ENCODE assay signal across 1 cellular context in the genomic region with DNA sequence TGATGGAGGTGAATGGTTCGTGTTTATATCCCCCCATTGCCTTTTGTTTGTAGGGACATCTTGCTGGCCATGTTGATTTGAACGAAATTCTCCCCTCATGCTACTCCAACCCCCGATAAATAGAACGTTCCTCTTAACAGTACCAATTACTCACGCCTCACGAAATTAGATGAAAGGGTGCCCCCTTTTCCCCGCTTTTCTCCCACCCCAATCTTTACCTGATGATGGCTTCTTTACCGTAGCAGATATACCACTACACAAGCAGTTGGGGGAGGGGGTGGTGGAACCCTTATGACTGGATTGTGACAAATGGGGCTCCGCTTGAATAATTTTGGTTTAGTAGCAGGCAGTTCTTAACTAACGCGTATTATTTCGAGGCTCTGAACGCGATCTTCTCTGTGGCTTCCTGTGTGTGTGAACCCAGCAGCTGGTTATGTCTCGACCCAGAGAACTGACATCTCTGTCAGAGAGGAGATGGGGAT.
TF ChIP-seq lines count a peak whose summit lies in the region.

No MANE protein-coding gene starts in this region.

TF ChIP-seq in GM12878, 131 proteins besides CTCF, POLR2A, EP300 and RAD21 (continued from another document and continues in another):
- TF ChIP-seq, protein P1, sequence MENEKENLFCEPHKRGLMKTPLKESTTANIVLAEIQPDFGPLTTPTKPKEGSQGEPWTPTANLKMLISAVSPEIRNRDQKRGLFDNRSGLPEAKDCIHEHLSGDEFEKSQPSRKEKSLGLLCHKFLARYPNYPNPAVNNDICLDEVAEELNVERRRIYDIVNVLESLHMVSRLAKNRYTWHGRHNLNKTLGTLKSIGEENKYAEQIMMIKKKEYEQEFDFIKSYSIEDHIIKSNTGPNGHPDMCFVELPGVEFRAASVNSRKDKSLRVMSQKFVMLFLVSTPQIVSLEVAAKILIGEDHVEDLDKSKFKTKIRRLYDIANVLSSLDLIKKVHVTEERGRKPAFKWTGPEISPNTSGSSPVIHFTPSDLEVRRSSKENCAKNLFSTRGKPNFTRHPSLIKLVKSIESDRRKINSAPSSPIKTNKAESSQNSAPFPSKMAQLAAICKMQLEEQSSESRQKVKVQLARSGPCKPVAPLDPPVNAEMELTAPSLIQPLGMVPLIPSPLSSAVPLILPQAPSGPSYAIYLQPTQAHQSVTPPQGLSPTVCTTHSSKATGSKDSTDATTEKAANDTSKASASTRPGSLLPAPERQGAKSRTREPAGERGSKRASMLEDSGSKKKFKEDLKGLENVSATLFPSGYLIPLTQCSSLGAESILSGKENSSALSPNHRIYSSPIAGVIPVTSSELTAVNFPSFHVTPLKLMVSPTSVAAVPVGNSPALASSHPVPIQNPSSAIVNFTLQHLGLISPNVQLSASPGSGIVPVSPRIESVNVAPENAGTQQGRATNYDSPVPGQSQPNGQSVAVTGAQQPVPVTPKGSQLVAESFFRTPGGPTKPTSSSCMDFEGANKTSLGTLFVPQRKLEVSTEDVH (IDR thresholded peaks at IDR 0.05; ENCODE audit: low read depth, partially characterized antibody): no peak
- TF ChIP-seq TBL1XR1 (IDR thresholded peaks at IDR 0.05; ENCODE audit: low read depth, low read length): peak; percentile 43; the same call in 1 of the 2 replicates
- peak; percentile 84 for TF ChIP-seq CHD2 (IDR thresholded peaks at IDR 0.05; ENCODE audit: borderline replicate concordance, low read depth, low read length)
- peak; percentile 65; the same call in 1 of the 2 replicates for TF ChIP-seq ATF7 (IDR thresholded peaks at IDR 0.05; ENCODE audit: low read depth)
- TF ChIP-seq, protein P2, sequence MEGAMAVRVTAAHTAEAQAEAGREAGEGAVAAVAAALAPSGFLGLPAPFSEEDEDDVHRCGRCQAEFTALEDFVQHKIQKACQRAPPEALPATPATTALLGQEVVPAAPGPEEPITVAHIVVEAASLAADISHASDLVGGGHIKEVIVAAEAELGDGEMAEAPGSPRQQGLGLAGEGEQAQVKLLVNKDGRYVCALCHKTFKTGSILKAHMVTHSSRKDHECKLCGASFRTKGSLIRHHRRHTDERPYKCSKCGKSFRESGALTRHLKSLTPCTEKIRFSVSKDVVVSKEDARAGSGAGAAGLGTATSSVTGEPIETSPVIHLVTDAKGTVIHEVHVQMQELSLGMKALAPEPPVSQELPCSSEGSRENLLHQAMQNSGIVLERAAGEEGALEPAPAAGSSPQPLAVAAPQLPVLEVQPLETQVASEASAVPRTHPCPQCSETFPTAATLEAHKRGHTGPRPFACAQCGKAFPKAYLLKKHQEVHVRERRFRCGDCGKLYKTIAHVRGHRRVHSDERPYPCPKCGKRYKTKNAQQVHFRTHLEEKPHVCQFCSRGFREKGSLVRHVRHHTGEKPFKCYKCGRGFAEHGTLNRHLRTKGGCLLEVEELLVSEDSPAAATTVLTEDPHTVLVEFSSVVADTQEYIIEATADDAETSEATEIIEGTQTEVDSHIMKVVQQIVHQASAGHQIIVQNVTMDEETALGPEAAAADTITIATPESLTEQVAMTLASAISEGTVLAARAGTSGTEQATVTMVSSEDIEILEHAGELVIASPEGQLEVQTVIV (IDR thresholded peaks at IDR 0.05; ENCODE audit: borderline replicate concordance, partially characterized antibody): no peak
- TF ChIP-seq RAD51 (IDR thresholded peaks at IDR 0.05): peak; percentile 31; the same call in 1 of the 2 replicates
- TF ChIP-seq GATAD2B (conservative IDR thresholded peaks at IDR 0.05; ENCODE audit: low read depth): no peak; the same call in 1 of the 2 replicates
- TF ChIP-seq, protein P3, sequence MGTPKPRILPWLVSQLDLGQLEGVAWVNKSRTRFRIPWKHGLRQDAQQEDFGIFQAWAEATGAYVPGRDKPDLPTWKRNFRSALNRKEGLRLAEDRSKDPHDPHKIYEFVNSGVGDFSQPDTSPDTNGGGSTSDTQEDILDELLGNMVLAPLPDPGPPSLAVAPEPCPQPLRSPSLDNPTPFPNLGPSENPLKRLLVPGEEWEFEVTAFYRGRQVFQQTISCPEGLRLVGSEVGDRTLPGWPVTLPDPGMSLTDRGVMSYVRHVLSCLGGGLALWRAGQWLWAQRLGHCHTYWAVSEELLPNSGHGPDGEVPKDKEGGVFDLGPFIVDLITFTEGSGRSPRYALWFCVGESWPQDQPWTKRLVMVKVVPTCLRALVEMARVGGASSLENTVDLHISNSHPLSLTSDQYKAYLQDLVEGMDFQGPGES (IDR thresholded peaks at IDR 0.05): no peak
- TF ChIP-seq PAX8 (IDR thresholded peaks at IDR 0.05): no peak
- peak; percentile 73; the same call in 1 of the 3 replicates for TF ChIP-seq POU2F2 (IDR thresholded peaks at IDR 0.05; ENCODE audit: borderline replicate concordance, low read depth, low read length)
- TF ChIP-seq, protein P4, sequence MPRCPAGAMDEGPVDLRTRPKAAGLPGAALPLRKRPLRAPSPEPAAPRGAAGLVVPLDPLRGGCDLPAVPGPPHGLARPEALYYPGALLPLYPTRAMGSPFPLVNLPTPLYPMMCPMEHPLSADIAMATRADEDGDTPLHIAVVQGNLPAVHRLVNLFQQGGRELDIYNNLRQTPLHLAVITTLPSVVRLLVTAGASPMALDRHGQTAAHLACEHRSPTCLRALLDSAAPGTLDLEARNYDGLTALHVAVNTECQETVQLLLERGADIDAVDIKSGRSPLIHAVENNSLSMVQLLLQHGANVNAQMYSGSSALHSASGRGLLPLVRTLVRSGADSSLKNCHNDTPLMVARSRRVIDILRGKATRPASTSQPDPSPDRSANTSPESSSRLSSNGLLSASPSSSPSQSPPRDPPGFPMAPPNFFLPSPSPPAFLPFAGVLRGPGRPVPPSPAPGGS (IDR thresholded peaks at IDR 0.05; ENCODE audit: borderline replicate concordance, insufficient read depth, low read depth, low read length, poor library complexity, severe bottlenecking): no peak
- no peak for TF ChIP-seq KDM1A (IDR thresholded peaks at IDR 0.05; ENCODE audit: borderline replicate concordance)
- TF ChIP-seq NR2C1 (IDR thresholded peaks at IDR 0.05): no peak
- TF ChIP-seq ZBED1 (IDR thresholded peaks at IDR 0.05; ENCODE audit: borderline replicate concordance): no peak
- no peak for TF ChIP-seq HDAC2 (IDR thresholded peaks at IDR 0.05)
- no peak for TF ChIP-seq EZH2 (IDR thresholded peaks at IDR 0.05; ENCODE audit: borderline replicate concordance, control insufficient read depth, low read depth, low read length)
- TF ChIP-seq SUPT20H (IDR thresholded peaks at IDR 0.05; ENCODE audit: borderline replicate concordance, control insufficient read depth, low read depth, low read length): no peak
- TF ChIP-seq, protein P5, sequence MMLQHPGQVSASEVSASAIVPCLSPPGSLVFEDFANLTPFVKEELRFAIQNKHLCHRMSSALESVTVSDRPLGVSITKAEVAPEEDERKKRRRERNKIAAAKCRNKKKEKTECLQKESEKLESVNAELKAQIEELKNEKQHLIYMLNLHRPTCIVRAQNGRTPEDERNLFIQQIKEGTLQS (IDR thresholded peaks at IDR 0.05; ENCODE audit: borderline replicate concordance, extremely low read depth, low read depth, low read length): no peak
- TF ChIP-seq, protein P6, sequence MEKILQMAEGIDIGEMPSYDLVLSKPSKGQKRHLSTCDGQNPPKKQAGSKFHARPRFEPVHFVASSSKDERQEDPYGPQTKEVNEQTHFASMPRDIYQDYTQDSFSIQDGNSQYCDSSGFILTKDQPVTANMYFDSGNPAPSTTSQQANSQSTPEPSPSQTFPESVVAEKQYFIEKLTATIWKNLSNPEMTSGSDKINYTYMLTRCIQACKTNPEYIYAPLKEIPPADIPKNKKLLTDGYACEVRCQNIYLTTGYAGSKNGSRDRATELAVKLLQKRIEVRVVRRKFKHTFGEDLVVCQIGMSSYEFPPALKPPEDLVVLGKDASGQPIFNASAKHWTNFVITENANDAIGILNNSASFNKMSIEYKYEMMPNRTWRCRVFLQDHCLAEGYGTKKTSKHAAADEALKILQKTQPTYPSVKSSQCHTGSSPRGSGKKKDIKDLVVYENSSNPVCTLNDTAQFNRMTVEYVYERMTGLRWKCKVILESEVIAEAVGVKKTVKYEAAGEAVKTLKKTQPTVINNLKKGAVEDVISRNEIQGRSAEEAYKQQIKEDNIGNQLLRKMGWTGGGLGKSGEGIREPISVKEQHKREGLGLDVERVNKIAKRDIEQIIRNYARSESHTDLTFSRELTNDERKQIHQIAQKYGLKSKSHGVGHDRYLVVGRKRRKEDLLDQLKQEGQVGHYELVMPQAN (conservative IDR thresholded peaks at IDR 0.05): no peak
- TF ChIP-seq, protein P7, sequence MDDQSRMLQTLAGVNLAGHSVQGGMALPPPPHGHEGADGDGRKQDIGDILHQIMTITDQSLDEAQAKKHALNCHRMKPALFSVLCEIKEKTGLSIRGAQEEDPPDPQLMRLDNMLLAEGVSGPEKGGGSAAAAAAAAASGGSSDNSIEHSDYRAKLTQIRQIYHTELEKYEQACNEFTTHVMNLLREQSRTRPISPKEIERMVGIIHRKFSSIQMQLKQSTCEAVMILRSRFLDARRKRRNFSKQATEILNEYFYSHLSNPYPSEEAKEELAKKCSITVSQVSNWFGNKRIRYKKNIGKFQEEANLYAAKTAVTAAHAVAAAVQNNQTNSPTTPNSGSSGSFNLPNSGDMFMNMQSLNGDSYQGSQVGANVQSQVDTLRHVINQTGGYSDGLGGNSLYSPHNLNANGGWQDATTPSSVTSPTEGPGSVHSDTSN (IDR thresholded peaks at IDR 0.05; ENCODE audit: insufficient replicate concordance, low read depth, low read length): peak; percentile 69
- TF ChIP-seq, protein P8, sequence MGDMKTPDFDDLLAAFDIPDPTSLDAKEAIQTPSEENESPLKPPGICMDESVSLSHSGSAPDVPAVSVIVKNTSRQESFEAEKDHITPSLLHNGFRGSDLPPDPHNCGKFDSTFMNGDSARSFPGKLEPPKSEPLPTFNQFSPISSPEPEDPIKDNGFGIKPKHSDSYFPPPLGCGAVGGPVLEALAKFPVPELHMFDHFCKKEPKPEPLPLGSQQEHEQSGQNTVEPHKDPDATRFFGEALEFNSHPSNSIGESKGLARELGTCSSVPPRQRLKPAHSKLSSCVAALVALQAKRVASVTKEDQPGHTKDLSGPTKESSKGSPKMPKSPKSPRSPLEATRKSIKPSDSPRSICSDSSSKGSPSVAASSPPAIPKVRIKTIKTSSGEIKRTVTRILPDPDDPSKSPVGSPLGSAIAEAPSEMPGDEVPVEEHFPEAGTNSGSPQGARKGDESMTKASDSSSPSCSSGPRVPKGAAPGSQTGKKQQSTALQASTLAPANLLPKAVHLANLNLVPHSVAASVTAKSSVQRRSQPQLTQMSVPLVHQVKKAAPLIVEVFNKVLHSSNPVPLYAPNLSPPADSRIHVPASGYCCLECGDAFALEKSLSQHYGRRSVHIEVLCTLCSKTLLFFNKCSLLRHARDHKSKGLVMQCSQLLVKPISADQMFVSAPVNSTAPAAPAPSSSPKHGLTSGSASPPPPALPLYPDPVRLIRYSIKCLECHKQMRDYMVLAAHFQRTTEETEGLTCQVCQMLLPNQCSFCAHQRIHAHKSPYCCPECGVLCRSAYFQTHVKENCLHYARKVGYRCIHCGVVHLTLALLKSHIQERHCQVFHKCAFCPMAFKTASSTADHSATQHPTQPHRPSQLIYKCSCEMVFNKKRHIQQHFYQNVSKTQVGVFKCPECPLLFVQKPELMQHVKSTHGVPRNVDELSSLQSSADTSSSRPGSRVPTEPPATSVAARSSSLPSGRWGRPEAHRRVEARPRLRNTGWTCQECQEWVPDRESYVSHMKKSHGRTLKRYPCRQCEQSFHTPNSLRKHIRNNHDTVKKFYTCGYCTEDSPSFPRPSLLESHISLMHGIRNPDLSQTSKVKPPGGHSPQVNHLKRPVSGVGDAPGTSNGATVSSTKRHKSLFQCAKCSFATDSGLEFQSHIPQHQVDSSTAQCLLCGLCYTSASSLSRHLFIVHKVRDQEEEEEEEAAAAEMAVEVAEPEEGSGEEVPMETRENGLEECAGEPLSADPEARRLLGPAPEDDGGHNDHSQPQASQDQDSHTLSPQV (IDR thresholded peaks at IDR 0.05): no peak
- no peak for TF ChIP-seq ASH2L (IDR thresholded peaks at IDR 0.05; ENCODE audit: borderline replicate concordance, low read depth)
- no peak for TF ChIP-seq ZNF384 (IDR thresholded peaks at IDR 0.05; ENCODE audit: borderline replicate concordance, low read depth, low read length)
- TF ChIP-seq TCF7 (IDR thresholded peaks at IDR 0.05; ENCODE audit: borderline replicate concordance): 0 out of 2 replicates have a peak, but pooled peaks have one; percentile 51
- no peak for TF ChIP-seq SREBF1 (IDR thresholded peaks at IDR 0.05; ENCODE audit: low read length)
- no peak for TF ChIP-seq CBX3 (IDR thresholded peaks at IDR 0.05; ENCODE audit: borderline replicate concordance, low read depth)
- peak; percentile 64 for TF ChIP-seq NFIC (IDR thresholded peaks at IDR 0.05; ENCODE audit: low read depth, low read length)
- TF ChIP-seq MXI1 (IDR thresholded peaks at IDR 0.05; ENCODE audit: low read depth, low read length): no peak
- no peak for TF ChIP-seq MEF2B (IDR thresholded peaks at IDR 0.05; ENCODE audit: partially characterized antibody, poor library complexity, severe bottlenecking)
- TF ChIP-seq, protein P9, sequence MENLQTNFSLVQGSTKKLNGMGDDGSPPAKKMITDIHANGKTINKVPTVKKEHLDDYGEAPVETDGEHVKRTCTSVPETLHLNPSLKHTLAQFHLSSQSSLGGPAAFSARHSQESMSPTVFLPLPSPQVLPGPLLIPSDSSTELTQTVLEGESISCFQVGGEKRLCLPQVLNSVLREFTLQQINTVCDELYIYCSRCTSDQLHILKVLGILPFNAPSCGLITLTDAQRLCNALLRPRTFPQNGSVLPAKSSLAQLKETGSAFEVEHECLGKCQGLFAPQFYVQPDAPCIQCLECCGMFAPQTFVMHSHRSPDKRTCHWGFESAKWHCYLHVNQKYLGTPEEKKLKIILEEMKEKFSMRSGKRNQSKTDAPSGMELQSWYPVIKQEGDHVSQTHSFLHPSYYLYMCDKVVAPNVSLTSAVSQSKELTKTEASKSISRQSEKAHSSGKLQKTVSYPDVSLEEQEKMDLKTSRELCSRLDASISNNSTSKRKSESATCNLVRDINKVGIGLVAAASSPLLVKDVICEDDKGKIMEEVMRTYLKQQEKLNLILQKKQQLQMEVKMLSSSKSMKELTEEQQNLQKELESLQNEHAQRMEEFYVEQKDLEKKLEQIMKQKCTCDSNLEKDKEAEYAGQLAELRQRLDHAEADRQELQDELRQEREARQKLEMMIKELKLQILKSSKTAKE (IDR thresholded peaks at IDR 0.05; ENCODE audit: low read depth, poor library complexity, severe bottlenecking): peak; percentile 43
- no peak for TF ChIP-seq MYB (IDR thresholded peaks at IDR 0.05; ENCODE audit: borderline replicate concordance, low read depth, low read length)
- TF ChIP-seq, protein P10, sequence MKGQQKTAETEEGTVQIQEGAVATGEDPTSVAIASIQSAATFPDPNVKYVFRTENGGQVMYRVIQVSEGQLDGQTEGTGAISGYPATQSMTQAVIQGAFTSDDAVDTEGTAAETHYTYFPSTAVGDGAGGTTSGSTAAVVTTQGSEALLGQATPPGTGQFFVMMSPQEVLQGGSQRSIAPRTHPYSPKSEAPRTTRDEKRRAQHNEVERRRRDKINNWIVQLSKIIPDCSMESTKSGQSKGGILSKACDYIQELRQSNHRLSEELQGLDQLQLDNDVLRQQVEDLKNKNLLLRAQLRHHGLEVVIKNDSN (IDR thresholded peaks at IDR 0.05; ENCODE audit: borderline replicate concordance, extremely low read length, insufficient read depth, low read depth, low read length): no peak
